ENCODE assay signal across 1 cellular context in the genomic region with DNA sequence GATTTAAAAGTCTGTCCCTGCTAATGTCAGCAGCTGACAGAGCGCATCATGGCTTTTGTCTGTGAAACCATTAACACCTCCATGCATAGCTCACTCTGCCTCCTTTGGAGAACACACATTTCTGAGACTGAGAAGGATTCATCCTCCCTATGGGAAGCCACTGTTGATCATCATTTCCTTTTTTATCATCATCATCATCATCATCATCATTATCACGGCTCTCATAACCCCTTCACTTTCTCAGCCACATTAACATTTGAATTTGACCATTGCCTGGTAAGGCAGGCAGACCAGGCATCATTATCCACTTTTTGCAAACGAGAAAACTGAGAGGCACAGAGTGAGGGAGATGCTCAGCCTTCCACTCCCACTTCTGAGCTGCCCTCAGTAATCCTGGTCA.
TF ChIP-seq lines count a peak whose summit lies in the region.

No MANE protein-coding gene starts in this region.

TF ChIP-seq in WTC11, 78 proteins besides CTCF, POLR2A, EP300 and RAD21 (continued from another document):
- TF ChIP-seq, protein P1, sequence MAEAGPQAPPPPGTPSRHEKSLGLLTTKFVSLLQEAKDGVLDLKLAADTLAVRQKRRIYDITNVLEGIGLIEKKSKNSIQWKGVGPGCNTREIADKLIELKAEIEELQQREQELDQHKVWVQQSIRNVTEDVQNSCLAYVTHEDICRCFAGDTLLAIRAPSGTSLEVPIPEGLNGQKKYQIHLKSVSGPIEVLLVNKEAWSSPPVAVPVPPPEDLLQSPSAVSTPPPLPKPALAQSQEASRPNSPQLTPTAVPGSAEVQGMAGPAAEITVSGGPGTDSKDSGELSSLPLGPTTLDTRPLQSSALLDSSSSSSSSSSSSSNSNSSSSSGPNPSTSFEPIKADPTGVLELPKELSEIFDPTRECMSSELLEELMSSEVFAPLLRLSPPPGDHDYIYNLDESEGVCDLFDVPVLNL (CRISPR knock-in tag; IDR thresholded peaks at IDR 0.05; ENCODE audit: borderline replicate concordance, low read depth), result no peak
